1 cellular context compared by ENCODE assay signal in genomic region chr2:171712051-171712450, GRCh38.
TF ChIP-seq lines count a peak whose summit lies in the region.

No MANE protein-coding gene starts in this region.

TF ChIP-seq in HEK293, 187 proteins besides CTCF, POLR2A, EP300 and RAD21 (continued from another document and continues in another):
- no peak for TF ChIP-seq ZNF280C (tag by site-specific recombination; IDR thresholded peaks at IDR 0.05)
- no peak for TF ChIP-seq BCL11A (tag by site-specific recombination; IDR thresholded peaks at IDR 0.05; ENCODE audit: low read depth)
- no peak for TF ChIP-seq ZBTB8A (tag by site-specific recombination; IDR thresholded peaks at IDR 0.05)
- TF ChIP-seq GLI4 (tag by site-specific recombination; IDR thresholded peaks at IDR 0.05) = no peak
- no peak for TF ChIP-seq ZNF202 (tag by site-specific recombination; IDR thresholded peaks at IDR 0.05; ENCODE audit: borderline replicate concordance)
- no peak for TF ChIP-seq ZNF184 (tag by site-specific recombination; IDR thresholded peaks at IDR 0.05)
- 0 out of 2 replicates have a peak, but pooled peaks have one; percentile 35 for TF ChIP-seq ZNF660 (tag by site-specific recombination; IDR thresholded peaks at IDR 0.05)
- peak; percentile 89 for TF ChIP-seq SP7 (tag by site-specific recombination; IDR thresholded peaks at IDR 0.05)
- no peak; the same call in 1 of the 2 replicates for TF ChIP-seq ZBTB11 (tag by site-specific recombination; conservative IDR thresholded peaks at IDR 0.05; ENCODE audit: low read depth)
- TF ChIP-seq ZBTB26 (tag by site-specific recombination; optimal IDR thresholded peaks at IDR 0.05) = no peak
- no peak for TF ChIP-seq ZNF561 (tag by site-specific recombination; IDR thresholded peaks at IDR 0.05; ENCODE audit: borderline replicate concordance)
- peak; percentile 87 for TF ChIP-seq ZNF843 (tag by site-specific recombination; IDR thresholded peaks at IDR 0.05)
- no peak for TF ChIP-seq ZBTB6 (tag by site-specific recombination; IDR thresholded peaks at IDR 0.05)
- no peak for TF ChIP-seq MZF1 (tag by site-specific recombination; IDR thresholded peaks at IDR 0.05; ENCODE audit: borderline replicate concordance)
- TF ChIP-seq GLIS2 (tag by site-specific recombination; IDR thresholded peaks at IDR 0.05) = no peak
- TF ChIP-seq ZNF292 (tag by site-specific recombination; IDR thresholded peaks at IDR 0.05; ENCODE audit: borderline replicate concordance, low read depth) = no peak
- no peak for TF ChIP-seq ZNF341 (tag by site-specific recombination; IDR thresholded peaks at IDR 0.05; ENCODE audit: low read depth)
- peak; percentile 41 for TF ChIP-seq SETDB1 (IDR thresholded peaks at IDR 0.05; ENCODE audit: insufficient read length, low read length)
- no peak for TF ChIP-seq TSHZ1 (tag by site-specific recombination; IDR thresholded peaks at IDR 0.05; ENCODE audit: borderline replicate concordance)
- no peak for TF ChIP-seq ZNF112 (tag by site-specific recombination; IDR thresholded peaks at IDR 0.05)
- TF ChIP-seq ZNF768 (tag by site-specific recombination; IDR thresholded peaks at IDR 0.05) = no peak
- TF ChIP-seq ZNF571 (tag by site-specific recombination; IDR thresholded peaks at IDR 0.05) = no peak
- TF ChIP-seq ZNF677 (tag by site-specific recombination; IDR thresholded peaks at IDR 0.05) = no peak
- TF ChIP-seq ZNF555 (tag by site-specific recombination; conservative IDR thresholded peaks at IDR 0.05) = no peak
- TF ChIP-seq GLIS1 (tag by site-specific recombination; IDR thresholded peaks at IDR 0.05) = no peak
- no peak for TF ChIP-seq ZNF521 (tag by site-specific recombination; IDR thresholded peaks at IDR 0.05)
- no peak for TF ChIP-seq ZBTB48 (tag by site-specific recombination; IDR thresholded peaks at IDR 0.05)
- no peak for TF ChIP-seq ZNF837 (tag by site-specific recombination; IDR thresholded peaks at IDR 0.05)
- TF ChIP-seq ZNF266 (tag by site-specific recombination; IDR thresholded peaks at IDR 0.05; ENCODE audit: low read depth) = no peak
- no peak for TF ChIP-seq ZNF645 (tag by site-specific recombination; IDR thresholded peaks at IDR 0.05)
- TF ChIP-seq ZNF174 (tag by site-specific recombination; IDR thresholded peaks at IDR 0.05) = no peak
- no peak for TF ChIP-seq ZNF155 (tag by site-specific recombination; IDR thresholded peaks at IDR 0.05)
- TF ChIP-seq PRDM4 (tag by site-specific recombination; IDR thresholded peaks at IDR 0.05) = peak; percentile 63; the same call in 1 of the 2 replicates
- TF ChIP-seq ZNF423 (tag by site-specific recombination; IDR thresholded peaks at IDR 0.05) = no peak
- TF ChIP-seq ZNF558 (tag by site-specific recombination; IDR thresholded peaks at IDR 0.05) = no peak
- no peak for TF ChIP-seq ZNF692 (tag by site-specific recombination; IDR thresholded peaks at IDR 0.05)
- TF ChIP-seq ZBTB21 (tag by site-specific recombination; IDR thresholded peaks at IDR 0.05) = peak; percentile 77
- TF ChIP-seq ZNF140 (tag by site-specific recombination; IDR thresholded peaks at IDR 0.05) = no peak
- no peak for TF ChIP-seq ZNF488 (tag by site-specific recombination; IDR thresholded peaks at IDR 0.05)
- TF ChIP-seq ZNF2 (tag by site-specific recombination; IDR thresholded peaks at IDR 0.05) = no peak
- no peak for TF ChIP-seq ZBTB20 (tag by site-specific recombination; IDR thresholded peaks at IDR 0.05)
- no peak for TF ChIP-seq ZFP69B (tag by site-specific recombination; IDR thresholded peaks at IDR 0.05)
- TF ChIP-seq ZNF18 (tag by site-specific recombination; IDR thresholded peaks at IDR 0.05) = no peak
- no peak for TF ChIP-seq ZNF670 (tag by site-specific recombination; IDR thresholded peaks at IDR 0.05; ENCODE audit: low read depth)
- no peak for TF ChIP-seq ZNF433 (tag by site-specific recombination; IDR thresholded peaks at IDR 0.05; ENCODE audit: low read depth)
- no peak for TF ChIP-seq ZNF354C (tag by site-specific recombination; IDR thresholded peaks at IDR 0.05; ENCODE audit: borderline replicate concordance, low read depth)
- no peak for TF ChIP-seq ZNF610 (tag by site-specific recombination; IDR thresholded peaks at IDR 0.05; ENCODE audit: borderline replicate concordance)
